Comparison of ENCODE assay signal across 8 cellular contexts in genomic region chr10:86710987-86711236, GRCh38. TPM values are rescaled to one million over a fixed set of nuclear protein-coding genes. Genes with fewer than 3 reads are reported as not detected.
DNase-seq lines count a peak whose midpoint lies in the region; ATAC-seq, FAIRE-seq and TF ChIP-seq lines count a peak whose summit lies in the region.

No MANE protein-coding gene starts in this region.

- H3K4me3 ChIP-seq in GM06990 (replicated peaks; ENCODE audit: low read depth, low read length) (peak overlapping the region; percentile 50), KMS-11 (IDR thresholded peaks at IDR 0.05; ENCODE audit: insufficient read depth, low read depth, low read length) (no peak overlapping the region), coronary artery (peak overlapping the region; percentile 78)

- 0 out of 2 replicates have a peak overlapping the region, but pooled peaks have one; percentile 26 for H3K4me2 ChIP-seq in KMS-11

- H3K27ac Mint-ChIP-seq in osteocyte (ENCODE audit: unreplicated experiment): peak overlapping the region; percentile 95

- no peaks in the 10 kb centered on the region for H3K27me3 Mint-ChIP-seq in osteocyte (ENCODE audit: unreplicated experiment)

- H3K9me3 Mint-ChIP-seq in osteocyte (ENCODE audit: unreplicated experiment): no peaks in the 10 kb centered on the region

- H3K79me2 ChIP-seq in KMS-11 (ENCODE audit: insufficient read depth, low read depth): no peaks in the 10 kb centered on the region

- H3K27ac ChIP-seq in KMS-11 (peak overlapping the region; percentile 57), coronary artery (peak overlapping the region; percentile 93 to 96)

- H3K4me1 ChIP-seq in KMS-11 (ENCODE audit: low read depth, poor library complexity, severe bottlenecking): peaks cover 14% of the 10 kb centered on the region

- ATAC-seq in sciatic nerve: no peak
- ATAC-seq in HG03097 (IDR thresholded peaks at IDR 0.05; ENCODE audit: low FRiP score, unreplicated experiment): no peak

- H2AFZ ChIP-seq in KMS-11 (ENCODE audit: low read depth): peak overlapping the region; percentile 100

- H3K36me3 Mint-ChIP-seq in osteocyte (ENCODE audit: unreplicated experiment): no peaks in the 10 kb centered on the region

- peak overlapping the region; percentile 71; the same call in 1 of the 2 replicates for H3K9ac ChIP-seq in KMS-11

- peak overlapping the region; percentile 72 for H3K4me3 Mint-ChIP-seq in osteocyte (ENCODE audit: unreplicated experiment)

- H4K20me1 ChIP-seq in KMS-11 (ENCODE audit: insufficient read depth): no peaks in the 10 kb centered on the region

- no peaks in the 10 kb centered on the region for H3K27me3 ChIP-seq in GM06990 (replicated peaks; ENCODE audit: control insufficient read depth, insufficient read depth, low read length)
- H3K27me3 ChIP-seq in KMS-11 (ENCODE audit: insufficient read depth, low read depth): no peaks in the 10 kb centered on the region

- H3K4me1 Mint-ChIP-seq in osteocyte (ENCODE audit: unreplicated experiment): peaks cover 12% of the 10 kb centered on the region

- intact Hi-C loops in posterior cingulate gyrus (cut with DNase I) (loop anchor here (1.0 kb wide), 2 partner anchors 45 to 188 kb away; partner anchors contain the start of gene BMPR1A), sciatic nerve (cut with DNase I) (no loop called here)

- TF ChIP-seq CTCF in GM06990 (IDR thresholded peaks at IDR 0.05; ENCODE audit: insufficient read depth, low read length, poor library complexity, severe bottlenecking) (peak; percentile 66), KMS-11 (conservative IDR thresholded peaks at IDR 0.05; ENCODE audit: low read depth, low read length) (no peak; the same call in 1 of the 2 replicates), coronary artery (IDR thresholded peaks at IDR 0.05) (no peak), osteocyte (IDR thresholded peaks at IDR 0.05) (no peak)

- DNase-seq in GM06990 (ENCODE audit: extremely low read depth, insufficient read length) (no peak), coronary artery (ENCODE audit: low spot score) (no peak), osteocyte (ENCODE audit: extremely low spot score, unreplicated experiment) (no peak), posterior cingulate gyrus (no peak), urothelium cell line (ENCODE audit: low spot score) (no peak), sciatic nerve (ENCODE audit: low spot score) (no peak)

- FAIRE-seq in urothelium cell line (lab: Jason Lieb, UNC): no peak

- H3K36me3 ChIP-seq in GM06990 (ENCODE audit: control insufficient read depth, insufficient read depth, low read length): no peaks in the 10 kb centered on the region
- no peaks in the 10 kb centered on the region for H3K36me3 ChIP-seq in KMS-11 (ENCODE audit: insufficient read depth)

RNA-seq across cellular contexts. Expression of gene LDB3, which starts 42.6 kb away (rescaled TPM):
- 0.37 and 0.46 TPM in 2 replicates for total RNA-seq in osteocyte
- total RNA-seq in sciatic nerve: 4.9 TPM

RNA-seq across cellular contexts. Expression of gene BMPR1A, which starts 45.5 kb away (rescaled TPM):
- total RNA-seq in osteocyte (75.5 and 79.6 TPM in 2 replicates), sciatic nerve (76.0 TPM)

RNA-seq across cellular contexts. Expression of gene OPN4, which starts 56.6 kb away (rescaled TPM):
- total RNA-seq in osteocyte (not detected in 2 replicates), sciatic nerve (0.18 TPM)
